ENCODE assay signal across 19 cellular contexts in the genomic region with DNA sequence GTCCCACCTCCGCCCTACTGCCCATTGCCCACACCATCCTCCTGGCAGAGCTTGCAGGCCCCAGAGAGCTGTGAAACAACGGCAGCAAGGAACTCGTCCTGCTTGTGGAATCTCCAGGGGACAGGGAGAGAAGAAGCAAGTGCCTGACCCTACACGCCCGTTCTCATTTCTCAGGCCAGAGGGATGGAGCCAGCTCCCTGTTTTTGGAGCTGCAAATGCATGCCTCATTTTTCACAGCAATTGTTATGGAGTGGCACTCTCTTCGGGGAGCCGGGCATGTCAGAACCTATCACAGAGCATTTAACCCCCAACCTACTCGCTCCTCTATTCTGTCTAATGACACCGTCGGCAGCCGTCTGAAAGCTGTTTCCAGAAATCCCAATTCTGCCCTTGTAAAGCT.
DNase-seq lines count a peak whose midpoint lies in the region; ATAC-seq and TF ChIP-seq lines count a peak whose summit lies in the region.
"Had no signal": no experiment of that assay in that cellular context is flagged by ENCODE, and none has a peak within 500 bp of the region (broad histone marks: within the 10 kb centered on the region; RNA-seq: fewer than 3 reads in every experiment).

No MANE protein-coding gene starts in this region.

- no peaks in the 10 kb centered on the region for H3K27me3 Mint-ChIP-seq in neural progenitor cell (ENCODE audit: insufficient read depth, low read depth)

- H3K36me3 ChIP-seq in neural progenitor cell = no peaks in the 10 kb centered on the region
- no peaks in the 10 kb centered on the region for H3K36me3 ChIP-seq in gastroesophageal sphincter
- H3K36me3 ChIP-seq: adrenal gland had no signal

- peaks cover 17% of the 10 kb centered on the region for H3K4me1 ChIP-seq in neural progenitor cell
- H3K4me1 ChIP-seq in gastroesophageal sphincter = peaks cover 0 to 16% (median 0%) of the 10 kb centered on the region in 3 donors
- H3K4me1 ChIP-seq: adrenal gland had no signal

- TF ChIP-seq CTCF in neural progenitor cell (IDR thresholded peaks at IDR 0.05) = no peak
- no peak for TF ChIP-seq CTCF in gastroesophageal sphincter (IDR thresholded peaks at IDR 0.05)

- H3K27ac ChIP-seq in neural progenitor cell (no peak overlapping the region), gastroesophageal sphincter (no peak overlapping the region)
- H3K27ac ChIP-seq: adrenal gland had no signal

- H3K36me3 Mint-ChIP-seq in neural progenitor cell = no peaks in the 10 kb centered on the region

- H3K9me3 ChIP-seq in neural progenitor cell (ENCODE audit: low read depth) = no peaks in the 10 kb centered on the region
- no peaks in the 10 kb centered on the region for H3K9me3 ChIP-seq in gastroesophageal sphincter
- H3K9me3 ChIP-seq: adrenal gland had no signal

- H3K9ac ChIP-seq in neural progenitor cell = no peak overlapping the region

- TF ChIP-seq POLR2A in gastroesophageal sphincter (IDR thresholded peaks at IDR 0.05) = no peak

- ATAC-seq in gastroesophageal sphincter = no peak
- ATAC-seq: activated CD4-positive, CD25-positive, alpha-beta regulatory T cell treated with anti-CD3 and anti-CD28 coated beads, Interleukin-2, amount 50 U/mL, for 24 hours; left lobe of liver had no signal

- no peak overlapping the region for H3K4me3 Mint-ChIP-seq in neural progenitor cell
- H3K4me3 Mint-ChIP-seq: CD4-positive, alpha-beta T cell had no signal

- no peaks in the 10 kb centered on the region for H3K9me3 Mint-ChIP-seq in neural progenitor cell
- H3K9me3 Mint-ChIP-seq: CD4-positive, alpha-beta T cell had no signal

- H3K4me3 ChIP-seq in neural progenitor cell (no peak overlapping the region), gastroesophageal sphincter (no peak overlapping the region)
- H3K4me3 ChIP-seq: adrenal gland had no signal

- H3F3A ChIP-seq in neural progenitor cell (ENCODE audit: low read depth) = no peaks in the 10 kb centered on the region

- H2AFZ ChIP-seq in neural progenitor cell (replicated peaks) = peak overlapping the region; percentile 71

- peak overlapping the region; percentile 43 for H3K4me2 ChIP-seq in neural progenitor cell

- TF ChIP-seq EP300 in gastroesophageal sphincter (IDR thresholded peaks at IDR 0.05) = no peak

- no peaks in the 10 kb centered on the region for H3K79me2 ChIP-seq in neural progenitor cell (ENCODE audit: low read depth)

- H3K4me1 Mint-ChIP-seq in neural progenitor cell = peaks cover 13% of the 10 kb centered on the region

- WGBS in gastroesophageal sphincter (ENCODE audit: low coverage in 1 of 2), 2 donors = 25 to 100% methylated on average over 1 to 6 of the region's 11 CpGs

- DNase-seq in DMS79 treated with DMSO at 0.1 percent for 48 hours (lab: John Stamatoyannopoulos, UW) (peak; percentile 93), NCI-H187 (lab: John Stamatoyannopoulos, UW) (peak; percentile 36 to 77), cerebellar cortex (ENCODE audit: low spot score) (peak; percentile 58), neural progenitor cell (ENCODE audit: low spot score) (no peak), medulla oblongata (ENCODE audit: extremely low spot score) (no peak), COR-L47 (lab: John Stamatoyannopoulos, UW) (no peak)
- DNase-seq: activated gamma-delta T cell; adrenal gland; CD4-positive, alpha-beta T cell; dermis blood vessel endothelial cell; foreskin melanocyte; IMR-90; NCI-H2029 treated with DMSO at 0.1 percent for 48 hours; stimulated activated CD4-positive, alpha-beta T cell treated with anti-CD3 and anti-CD28 coated beads, Interleukin-12 subunit alpha, Interleukin-12 subunit beta, amount 100 ng/mL, for 4 hours; stimulated activated CD8-positive, alpha-beta memory T cell treated with anti-CD3 and anti-CD28 coated beads, Interleukin-4, amount 100 ng/mL, for 48 hours; T1000 had no signal

- no peak overlapping the region for H3K27ac Mint-ChIP-seq in neural progenitor cell
- H3K27ac Mint-ChIP-seq: CD4-positive, alpha-beta T cell had no signal

- no peaks in the 10 kb centered on the region for H3K27me3 ChIP-seq in neural progenitor cell
- H3K27me3 ChIP-seq in gastroesophageal sphincter = peaks cover 36% of the 10 kb centered on the region

- no peaks in the 10 kb centered on the region for H4K20me1 ChIP-seq in neural progenitor cell (ENCODE audit: low read depth)

Comparison
In these comparisons a context has a peak if more than half of its experiments do, and no peak if none do; other contexts are left out.
1. DNase-seq: peak in DMS79 treated with DMSO at 0.1 percent for 48 hours (single experiment), NCI-H187 (2 of 2) and cerebellar cortex (single experiment); none in neural progenitor cell (single experiment), medulla oblongata (single experiment) and COR-L47 (single experiment).